In the genomic region with DNA sequence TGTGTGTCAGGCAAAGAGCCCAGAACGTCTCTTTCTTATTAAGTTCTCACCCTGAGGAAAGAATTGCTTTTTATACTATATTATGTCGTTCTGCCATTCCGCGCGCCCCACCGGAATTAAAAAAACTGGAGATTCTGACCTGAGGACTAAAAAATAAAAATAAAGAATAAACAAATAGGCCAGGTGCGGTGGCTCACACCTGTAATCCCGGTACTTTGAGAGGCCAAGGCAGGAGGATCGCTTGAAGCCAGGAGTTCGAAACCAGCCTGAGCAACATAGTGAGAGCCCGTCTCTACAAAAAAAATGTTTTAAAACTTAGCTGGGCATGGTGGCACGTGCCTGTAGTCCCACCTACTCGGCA, we compare ENCODE assay signal across 9 cellular contexts. TPM values are rescaled to one million over a fixed set of nuclear protein-coding genes. Genes with fewer than 3 reads are reported as not detected.
DNase-seq lines count a peak whose midpoint lies in the region; ATAC-seq, FAIRE-seq and TF ChIP-seq lines count a peak whose summit lies in the region.
"Had no signal": no experiment of that assay in that cellular context is flagged by ENCODE, and none has a peak within 500 bp of the region (broad histone marks: within the 10 kb centered on the region; RNA-seq: fewer than 3 reads in every experiment).

No MANE protein-coding gene starts in this region.

- H3K4me2 ChIP-seq in fibroblast of lung (ENCODE audit: extremely low read depth, insufficient read depth, low read length) (no peak overlapping the region), skeletal muscle satellite cell (ENCODE audit: low read length) (peak overlapping the region; percentile 94)

- peak overlapping the region; percentile 88 to 93 (median 88) for H3K4me3 Mint-ChIP-seq in T-cell

- H3K27me3 Mint-ChIP-seq in T-cell: no peaks in the 10 kb centered on the region

- H3K4me1 Mint-ChIP-seq in T-cell: peaks cover 0 to 7% (median 6%) of the 10 kb centered on the region in 3 donors

- peaks cover 6% of the 10 kb centered on the region; the same call in 1 of the 2 replicates for H3K4me1 ChIP-seq in HAP-1
- no peaks in the 10 kb centered on the region for H3K4me1 ChIP-seq in fibroblast of lung (ENCODE audit: control insufficient read depth, extremely low read depth, insufficient read depth, low read length)
- H3K4me1 ChIP-seq in skeletal muscle satellite cell (ENCODE audit: control insufficient read depth, insufficient read depth, low read length): peaks cover 6% of the 10 kb centered on the region

- H3K9me3 ChIP-seq in HAP-1 (no peaks in the 10 kb centered on the region), fibroblast of lung (ENCODE audit: control insufficient read depth, insufficient read depth, low read depth, low read length) (no peaks in the 10 kb centered on the region), skeletal muscle satellite cell (replicated peaks; ENCODE audit: low read length) (no peaks in the 10 kb centered on the region)

- H3K36me3 Mint-ChIP-seq in T-cell: no peaks in the 10 kb centered on the region

- no peak overlapping the region for H2AFZ ChIP-seq in fibroblast of lung (ENCODE audit: low read length)

- no peaks in the 10 kb centered on the region for H3K9me3 Mint-ChIP-seq in T-cell

- H3K9ac ChIP-seq in fibroblast of lung (ENCODE audit: insufficient read depth, low read length): no peak overlapping the region
- peak overlapping the region; percentile 93 for H3K9ac ChIP-seq in skeletal muscle satellite cell (ENCODE audit: low read depth, low read length)

- FAIRE-seq in RCC 7860 (lab: Jason Lieb, UNC): no peak

- CTCF ChIA-PET in T-cell (lab: Charles Lee): no interaction called here

- H3K27me3 ChIP-seq in HAP-1 (ENCODE audit: low read depth): no peaks in the 10 kb centered on the region
- no peaks in the 10 kb centered on the region for H3K27me3 ChIP-seq in fibroblast of lung (ENCODE audit: control insufficient read depth, insufficient read depth, low read length)
- H3K27me3 ChIP-seq in skeletal muscle satellite cell (ENCODE audit: control insufficient read depth, insufficient read depth, low read length): no peaks in the 10 kb centered on the region

- H3K36me3 ChIP-seq in HAP-1 (replicated peaks): 0 out of 2 replicates have a peak, but pooled peaks cover 6% of the 10 kb centered on the region
- no peaks in the 10 kb centered on the region for H3K36me3 ChIP-seq in fibroblast of lung (ENCODE audit: control insufficient read depth, insufficient read depth, low read length)
- H3K36me3 ChIP-seq in skeletal muscle satellite cell (ENCODE audit: insufficient read depth, low read length): no peaks in the 10 kb centered on the region

- H3K4me3 ChIP-seq in HAP-1 (peak overlapping the region; percentile 43), fibroblast of lung (replicated peaks in 1 of 4; ENCODE audit: control extremely low read depth in 1 of 4, insufficient read depth in 1 of 4, low read depth in 3 of 4, low read length in 4 of 4) (no peak overlapping the region), skeletal muscle satellite cell (ENCODE audit: low read length) (no peak overlapping the region)

- H3K79me2 ChIP-seq in fibroblast of lung (ENCODE audit: control insufficient read depth, insufficient read depth, low read length): peaks cover 2% of the 10 kb centered on the region

- POLR2A ChIA-PET in T-cell (lab: Charles Lee): no interaction called here

- H3K27ac Mint-ChIP-seq in T-cell: peak overlapping the region; percentile 100

- DNase-seq in HAP-1 (ENCODE audit: low spot score in 2 of 2): no peak
- no peak for DNase-seq in T-cell
- DNase-seq in fibroblast of lung (ENCODE audit: low read depth in 2 of 2): no peak
- DNase-seq in HuH-7 (ENCODE audit: low spot score): no peak
- DNase-seq in RCC 7860 (ENCODE audit: low spot score): no peak
- DNase-seq in Kasumi-1 (lab: John Stamatoyannopoulos, UW): no peak
- no peak for DNase-seq in T1000 (lab: John Stamatoyannopoulos, UW)
- DNase-seq: activated CD8-positive, alpha-beta memory T cell treated with anti-CD3 and anti-CD28 coated beads, Interleukin-2, amount 50 U/mL, for 48 hours had no signal

- peak overlapping the region; percentile 100 for H3K27ac ChIP-seq in fibroblast of lung (ENCODE audit: insufficient read depth, low read length)

- ATAC-seq in T-cell (replicated peaks in 1 of 4): no peak

- TF ChIP-seq CTCF in fibroblast of lung (conservative IDR thresholded peaks at IDR 0.05 in 1 of 2, IDR thresholded peaks at IDR 0.05 in 1 of 2; ENCODE audit: low read depth in 1 of 2, low read length in 2 of 2): no peak

- in situ Hi-C loops in HAP-1 (cut with MboI; ENCODE audit: low sequenced_read_pairs): no loop called here

- no peaks in the 10 kb centered on the region for H4K20me1 ChIP-seq in fibroblast of lung (ENCODE audit: control insufficient read depth, extremely low read depth, insufficient read depth, low read length)

RNA-seq across cellular contexts. Expression of a gene that starts 0.7 kb away (rescaled TPM):
- total RNA-seq in T-cell (10 to 100 TPM in 2 of 5 donors, 1 to 10 TPM in 3; 4.1 to 10.5 (median 8.0) TPM), fibroblast of lung (35.7 and 41.5 TPM in 2 replicates)
- 13.2 and 26.1 TPM in 2 replicates for polyA plus RNA-seq in fibroblast of lung
- 22.9 and 51.5 TPM in 2 replicates for polyA plus RNA-seq in fibroblast of lung (2012)
- polyA minus RNA-seq in fibroblast of lung (ENCODE audit: low replicate concordance): 40.0 and 77.1 TPM in 2 replicates
- total RNA-seq in skeletal muscle satellite cell (2012; rRNA removed): 34.2 and 44.1 TPM in 2 replicates

RNA-seq across cellular contexts. Expression of a gene that starts 31.7 kb away (rescaled TPM):
- total RNA-seq in T-cell: 100 to 1,000 TPM; 239 to 279 (median 252) TPM
- 456 and 503 TPM in 2 replicates for total RNA-seq in fibroblast of lung
- polyA plus RNA-seq in fibroblast of lung: 256 and 288 TPM in 2 replicates
- 291 and 369 TPM in 2 replicates for polyA plus RNA-seq in fibroblast of lung (2012)
- 12.3 and 19.0 TPM in 2 replicates for polyA minus RNA-seq in fibroblast of lung (ENCODE audit: low replicate concordance)
- 329 and 459 TPM in 2 replicates for total RNA-seq in skeletal muscle satellite cell (2012; rRNA removed)

RNA-seq across cellular contexts. Expression of a gene that starts 45.0 kb away (rescaled TPM):
- total RNA-seq in T-cell (1 to 10 TPM; 2.1 to 4.3 (median 3.7) TPM), fibroblast of lung (1.3 and 1.7 TPM in 2 replicates)
- polyA plus RNA-seq in fibroblast of lung: 1.8 and 4.6 TPM in 2 replicates
- 1.7 and 4.6 TPM in 2 replicates for polyA plus RNA-seq in fibroblast of lung (2012)
- polyA minus RNA-seq in fibroblast of lung (ENCODE audit: low replicate concordance): 2.7 and 21.5 TPM in 2 replicates
- total RNA-seq in skeletal muscle satellite cell (2012; rRNA removed): 1.3 and 2.2 TPM in 2 replicates
